22 cellular contexts compared by ENCODE assay signal in genomic region chr20:61900376-61901293, GRCh38.
"Had no signal": no experiment of that assay in that cellular context is flagged by ENCODE, and none has a peak within 500 bp of the region (broad histone marks: within the 10 kb centered on the region; RNA-seq: fewer than 3 reads in every experiment).

No MANE protein-coding gene starts in this region.

- FAIRE-seq: endothelial cell of umbilical vein, keratinocyte, small intestine had no signal

- H3K4me1 ChIP-seq: left lung, prostate gland, vagina had no signal

- ATAC-seq: left lung; natural killer cell; stimulated activated naive CD8-positive, alpha-beta T cell treated with anti-CD3 and anti-CD28 coated beads, Interleukin-15, amount 100 ng/mL, for 72 hours had no signal

- DNase-seq: dermis blood vessel endothelial cell; effector memory CD4-positive, alpha-beta T cell; foreskin melanocyte; natural killer cell; small intestine; stimulated activated CD4-positive, alpha-beta T cell treated with anti-CD3 and anti-CD28 coated beads, Interleukin-12 subunit alpha, Interleukin-12 subunit beta, amount 100 ng/mL, for 4 hours; stimulated activated CD4-positive, alpha-beta T cell treated with anti-CD3 and anti-CD28 coated beads, Interleukin-1b, Interleukin-23, amount 100 ng/mL, for 48 hours; stimulated activated CD4-positive, alpha-beta T cell treated with anti-CD3 and anti-CD28 coated beads, Interleukin-4, amount 100 ng/mL, for 1 hour; stimulated activated CD8-positive, alpha-beta memory T cell treated with anti-CD3 and anti-CD28 coated beads, Interleukin-4, amount 100 ng/mL, for 48 hours; stimulated activated naive CD4-positive, alpha-beta T cell; stimulated activated naive CD8-positive, alpha-beta T cell treated with anti-CD3 and anti-CD28 coated beads, Interleukin-15, amount 100 ng/mL, for 72 hours; trophoblast cell had no signal

- H3K27me3 ChIP-seq: thyroid gland, vagina had no signal

- H3K4me3 ChIP-seq: coronary artery, esophagus muscularis mucosa, left lung, lung, prostate gland, suprapubic skin, thyroid gland, vagina had no signal

- H3K9me3 ChIP-seq: esophagus muscularis mucosa, left lung, prostate gland, suprapubic skin, thyroid gland, vagina had no signal

- H3K36me3 ChIP-seq: esophagus muscularis mucosa, left lung, prostate gland, suprapubic skin, thyroid gland, vagina had no signal

- H3K27ac ChIP-seq: coronary artery, esophagus muscularis mucosa, left lung, prostate gland, suprapubic skin, thyroid gland, vagina had no signal
